Comparison of ENCODE assay signal across 25 cellular contexts in genomic region chr1:200885564-200886402, GRCh38. TPM values are rescaled to one million over a fixed set of nuclear protein-coding genes. Genes with fewer than 3 reads are reported as not detected.
A peak's percentile ranks its signal among the peaks of the same experiment; 100 is the strongest.
DNase-seq lines count a peak whose midpoint lies in the region; FAIRE-seq and TF ChIP-seq lines count a peak whose summit lies in the region.
"Had no signal": no experiment of that assay in that cellular context is flagged by ENCODE, and none has a peak within 500 bp of the region (broad histone marks: within the 10 kb centered on the region; RNA-seq: fewer than 3 reads in every experiment).

No MANE protein-coding gene starts in this region.

- no peak overlapping the region for H3K9ac ChIP-seq in BLaER1 treated with 17β-estradiol and CSF1 and Interleukin-3, amounts not matched to agents 10 nM and 100 nM
- H3K9ac ChIP-seq in kidney (ENCODE audit: low read length in 2 of 2), result no peak overlapping the region
- H3K9ac ChIP-seq: GM23248 had no signal

- H3K4me2 ChIP-seq in BLaER1 treated with 17β-estradiol and CSF1 and Interleukin-3, amounts not matched to agents 10 nM and 100 nM, result peak overlapping the region in 8 of 11 experiments; percentile 5 to 97 (median 88); a peak in 14 of 22 replicates

- intact Hi-C loops in kidney (cut with DNase I), result no loop called here

- H3K9me3 Mint-ChIP-seq in CD8-positive, alpha-beta memory T cell, result no peaks in the 10 kb centered on the region
- no peaks in the 10 kb centered on the region for H3K9me3 Mint-ChIP-seq in immature natural killer cell
- H3K9me3 Mint-ChIP-seq: activated B cell treated with CpG ODN at 0.5 μM for 24 hours; central memory CD8-positive, alpha-beta T cell; dendritic cell treated with granulocyte-macrophage colony-stimulating factor and Interleukin-4, amounts not matched to agents 40 ng/mL and 50 ng/mL, for 4 days; stimulated activated naive B cell treated with anti-CD40 and anti-IgM and Interleukin-4, amounts not matched to agents 10 μg/mL and 1 μg/mL and 100 μg/mL, for 72 hours had no signal

- H3K36me3 ChIP-seq in BLaER1 treated with 17β-estradiol and CSF1 and Interleukin-3, amounts not matched to agents 10 nM and 100 nM, result no peaks in the 10 kb centered on the region
- H3K36me3 ChIP-seq in CD8-positive, alpha-beta memory T cell (ENCODE audit: insufficient read depth, low read length), result no peaks in the 10 kb centered on the region
- H3K36me3 ChIP-seq in kidney (ENCODE audit: control insufficient read depth in 1 of 2, insufficient read depth in 2 of 2, low read length in 2 of 2), result no peaks in the 10 kb centered on the region
- H3K36me3 ChIP-seq: esophagus muscularis mucosa, prostate gland, sigmoid colon, suprapubic skin had no signal

- no peak for DNase-seq in CD8-positive, alpha-beta memory T cell
- DNase-seq in NK-92 treated with Interleukin-12 subunit alpha and Interleukin-12 subunit beta, amount 100 ng/mL, for 24 hours (lab: John Stamatoyannopoulos, UW), result peak; percentile 40
- DNase-seq in immature natural killer cell (peak; percentile 53 to 57 (median 56)), H54 (ENCODE audit: insufficient read length, low spot score) (no peak), kidney (no peak)
- no peak for DNase-seq in activated CD4-positive, alpha-beta T cell treated with anti-CD3 and anti-CD28 coated beads for 4 hours
- DNase-seq: activated B cell treated with CpG ODN at 0.5 μM for 24 hours; activated CD8-positive, alpha-beta memory T cell treated with anti-CD3 and anti-CD28 coated beads, Interleukin-2, amount 50 U/mL, for 4 hours; foreskin keratinocyte; GM23248; Kasumi-1; mammary epithelial cell; NCI-H146; stimulated activated CD4-positive, alpha-beta T cell treated with anti-CD3 and anti-CD28 coated beads, Interleukin-4, amount 100 ng/mL, for 4 hours; stimulated activated naive B cell treated with anti-CD40 and anti-IgM and Interleukin-4, amounts not matched to agents 10 μg/mL and 1 μg/mL and 100 μg/mL, for 72 hours; T1000 had no signal

- H3K4me1 Mint-ChIP-seq in CD8-positive, alpha-beta memory T cell, result peaks cover 58 to 69% (median 63%) of the 10 kb centered on the region in 3 donors
- peaks cover 77 to 92% of the 10 kb centered on the region in 2 donors for H3K4me1 Mint-ChIP-seq in immature natural killer cell

- POLR2A ChIA-PET in CD8-positive, alpha-beta memory T cell (lab: Charles Lee), result no interaction called here

- H3K27me3 ChIP-seq in BLaER1 treated with 17β-estradiol and CSF1 and Interleukin-3, amounts not matched to agents 10 nM and 100 nM, result peaks cover 5 to 14% (median 11%) of the 10 kb centered on the region in 11 experiments
- H3K27me3 ChIP-seq in CD8-positive, alpha-beta memory T cell (ENCODE audit: insufficient read depth, low read length, poor library complexity, severe bottlenecking), result peaks cover 3% of the 10 kb centered on the region

- no peak for TF ChIP-seq CTCF in kidney (IDR thresholded peaks at IDR 0.05; ENCODE audit: borderline replicate concordance, extremely low read depth, insufficient read depth)

- CTCF ChIA-PET in CD8-positive, alpha-beta memory T cell (lab: Charles Lee), result no interaction called here

- no peak for TF ChIP-seq POLR2A in H54 (IDR thresholded peaks at IDR 0.05; ENCODE audit: low read depth, low read length)

- H3K27ac ChIP-seq in BLaER1 treated with 17β-estradiol and CSF1 and Interleukin-3, amounts not matched to agents 10 nM and 100 nM, result peak overlapping the region in 3 of 11 experiments; percentile 3 to 23 (median 12); a peak in 4 of 22 replicates
- H3K27ac ChIP-seq in CD8-positive, alpha-beta memory T cell (ENCODE audit: low read depth, low read length), result no peak overlapping the region
- H3K27ac ChIP-seq in kidney (ENCODE audit: low read depth in 2 of 2, low read length in 2 of 2), result no peak overlapping the region
- H3K27ac ChIP-seq: esophagus muscularis mucosa, foreskin keratinocyte, GM23248, prostate gland, sigmoid colon, suprapubic skin had no signal

- H3K27ac Mint-ChIP-seq in CD8-positive, alpha-beta memory T cell, result peak overlapping the region in 6 of 8 donors; percentile 19 to 88 (median 74)
- peak overlapping the region; percentile 83 to 93 (median 88) for H3K27ac Mint-ChIP-seq in immature natural killer cell
- H3K27ac Mint-ChIP-seq: activated B cell treated with CpG ODN at 0.5 μM for 24 hours; dendritic cell treated with granulocyte-macrophage colony-stimulating factor and Interleukin-4, amounts not matched to agents 40 ng/mL and 50 ng/mL, for 4 days; stimulated activated naive B cell treated with anti-CD40 and anti-IgM and Interleukin-4, amounts not matched to agents 10 μg/mL and 1 μg/mL and 100 μg/mL, for 72 hours had no signal

- H3K9me3 ChIP-seq in BLaER1 treated with 17β-estradiol and CSF1 and Interleukin-3, amounts not matched to agents 10 nM and 100 nM (replicated peaks in 1 of 11), result 0 out of 22 replicates have a peak, but pooled peaks cover 0 to 3% (median 0%) of the 10 kb centered on the region in 11 experiments
- H3K9me3 ChIP-seq in CD8-positive, alpha-beta memory T cell (ENCODE audit: low read length), result no peaks in the 10 kb centered on the region
- H3K9me3 ChIP-seq in kidney (ENCODE audit: control insufficient read depth in 1 of 2, low read length in 2 of 2), result no peaks in the 10 kb centered on the region
- H3K9me3 ChIP-seq: esophagus muscularis mucosa, prostate gland, sigmoid colon, suprapubic skin had no signal

- H4K20me1 ChIP-seq in BLaER1 treated with 17β-estradiol and CSF1 and Interleukin-3, amounts not matched to agents 10 nM and 100 nM, result no peaks in the 10 kb centered on the region

- H3K4me3 Mint-ChIP-seq in CD8-positive, alpha-beta memory T cell, result peak overlapping the region in 5 of 7 donors; percentile 16 to 75 (median 46)
- H3K4me3 Mint-ChIP-seq in immature natural killer cell, result peak overlapping the region; percentile 49 to 80 (median 56)
- H3K4me3 Mint-ChIP-seq: activated B cell treated with CpG ODN at 0.5 μM for 24 hours; central memory CD8-positive, alpha-beta T cell; dendritic cell treated with granulocyte-macrophage colony-stimulating factor and Interleukin-4, amounts not matched to agents 40 ng/mL and 50 ng/mL, for 4 days; stimulated activated naive B cell treated with anti-CD40 and anti-IgM and Interleukin-4, amounts not matched to agents 10 μg/mL and 1 μg/mL and 100 μg/mL, for 72 hours had no signal

- H3K4me3 ChIP-seq in BLaER1 treated with 17β-estradiol and CSF1 and Interleukin-3, amounts not matched to agents 10 nM and 100 nM, result no peak overlapping the region
- H3K4me3 ChIP-seq in CD8-positive, alpha-beta memory T cell (ENCODE audit: low read length), result no peak overlapping the region
- no peak overlapping the region for H3K4me3 ChIP-seq in kidney (ENCODE audit: low read length in 2 of 2)
- H3K4me3 ChIP-seq: esophagus muscularis mucosa, GM23248, prostate gland, sigmoid colon, suprapubic skin had no signal

- H3K27me3 Mint-ChIP-seq in CD8-positive, alpha-beta memory T cell, result peaks cover 0 to 3% of the 10 kb centered on the region in 2 donors
- H3K27me3 Mint-ChIP-seq in immature natural killer cell (ENCODE audit: low read depth in 3 of 3), result peaks cover 8 to 13% (median 9%) of the 10 kb centered on the region in 3 donors
- H3K27me3 Mint-ChIP-seq: activated B cell treated with CpG ODN at 0.5 μM for 24 hours; central memory CD8-positive, alpha-beta T cell had no signal

- no peaks in the 10 kb centered on the region for H3K36me3 Mint-ChIP-seq in CD8-positive, alpha-beta memory T cell
- H3K36me3 Mint-ChIP-seq in immature natural killer cell, result peaks cover 0 to 3% (median 0%) of the 10 kb centered on the region in 3 donors
- H3K36me3 Mint-ChIP-seq: stimulated activated naive B cell treated with anti-CD40 and anti-IgM and Interleukin-4, amounts not matched to agents 10 μg/mL and 1 μg/mL and 100 μg/mL, for 72 hours had no signal

- FAIRE-seq in H54 (lab: Jason Lieb, UNC) (no peak), kidney (lab: Jason Lieb, UNC) (no peak)

- H3K4me1 ChIP-seq in BLaER1 treated with 17β-estradiol and CSF1 and Interleukin-3, amounts not matched to agents 10 nM and 100 nM, result peaks cover 39 to 70% (median 55%) of the 10 kb centered on the region in 10 experiments
- H3K4me1 ChIP-seq in CD8-positive, alpha-beta memory T cell (ENCODE audit: insufficient read depth, low read length), result peaks cover 42% of the 10 kb centered on the region
- peaks cover 0 to 14% of the 10 kb centered on the region in 2 donors for H3K4me1 ChIP-seq in kidney (ENCODE audit: control insufficient read depth in 1 of 2, insufficient read depth in 1 of 2, low read depth in 1 of 2, low read length in 2 of 2)
- H3K4me1 ChIP-seq: foreskin keratinocyte, prostate gland had no signal

RNA-seq across cellular contexts. Expression of gene INAVA, which starts 8.9 kb away (rescaled TPM):
- under 1 TPM; 0.09 to 0.24 TPM for total RNA-seq in CD8-positive, alpha-beta memory T cell
- polyA plus RNA-seq in CD8-positive, alpha-beta memory T cell, result 0.37 TPM
- polyA plus RNA-seq in immature natural killer cell, result under 1 TPM in 1 of 3 donors, not detected in 2; 0.10 TPM
- total RNA-seq in kidney, result 48.8 TPM
- polyA plus RNA-seq in kidney (ENCODE audit: insufficient read depth, low read depth, low replicate concordance), result 22.1 TPM
- total RNA-seq: GM23248 had no signal
- polyA plus RNA-seq: GM23248 had no signal

RNA-seq across cellular contexts. Expression of gene GPR25, which starts 13.0 kb away (rescaled TPM):
- total RNA-seq in CD8-positive, alpha-beta memory T cell, result under 1 TPM; 0.18 to 0.44 TPM
- 34.0 TPM for polyA plus RNA-seq in CD8-positive, alpha-beta memory T cell
- 10 to 100 TPM in 2 of 3 donors, 1 to 10 TPM in 1; 4.5 to 18.9 (median 14.8) TPM for polyA plus RNA-seq in immature natural killer cell
- 0.19 TPM for total RNA-seq in kidney
- not detected for polyA plus RNA-seq in kidney (ENCODE audit: insufficient read depth, low read depth, low replicate concordance)
- total RNA-seq: esophagus muscularis mucosa, foreskin keratinocyte, GM23248, mammary epithelial cell, NCI-H460, sigmoid colon, suprapubic skin, ureter had no signal
- polyA plus RNA-seq: foreskin keratinocyte, GM23248, mammary epithelial cell had no signal

Comparison
In these comparisons a context has a peak if more than half of its experiments do, and no peak if none do; other contexts are left out.
1. DNase-seq: peak in NK-92 treated with Interleukin-12 subunit alpha and Interleukin-12 subunit beta, amount 100 ng/mL, for 24 hours (single experiment) and immature natural killer cell (3 of 3); none in CD8-positive, alpha-beta memory T cell (0 of 5), H54 (single experiment), kidney (single experiment) and activated CD4-positive, alpha-beta T cell treated with anti-CD3 and anti-CD28 coated beads for 4 hours (0 of 2).
2. RNA of gene INAVA, which starts 8.9 kb away (polyA plus RNA-seq): 22.1 TPM in kidney (single experiment); 0.37 TPM in CD8-positive, alpha-beta memory T cell (single experiment) and 0.10 TPM in immature natural killer cell; every median in the first group is over 10 times any median in the second.